In the genomic region with DNA sequence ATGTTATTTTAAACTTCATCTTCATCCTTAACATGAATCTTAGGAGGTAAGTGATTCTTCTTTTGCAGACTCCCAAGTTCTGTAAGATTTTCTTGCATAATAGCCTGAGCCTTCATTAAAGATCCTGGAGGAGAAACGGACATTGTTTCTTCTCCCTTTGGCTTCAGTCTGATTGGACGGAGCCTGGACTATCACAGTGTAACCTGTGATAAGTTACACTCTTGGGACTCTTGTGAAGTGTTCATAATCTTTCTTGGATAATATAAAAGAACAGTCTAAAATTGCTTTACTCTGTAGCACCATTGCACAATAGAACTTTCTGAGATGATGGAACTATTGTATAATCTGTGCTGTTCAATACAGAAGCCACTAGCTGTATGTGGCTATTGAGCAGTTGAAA, we compare ENCODE assay signal across 15 cellular contexts.
A peak's percentile ranks its signal among the peaks of the same experiment; 100 is the strongest.
DNase-seq lines count a peak whose midpoint lies in the region; TF ChIP-seq lines count a peak whose summit lies in the region.
"Had no signal": no experiment of that assay in that cellular context is flagged by ENCODE, and none has a peak within 500 bp of the region (broad histone marks: within the 10 kb centered on the region; RNA-seq: fewer than 3 reads in every experiment).

No MANE protein-coding gene starts in this region.

- TF ChIP-seq CTCF in fibroblast of the aortic adventitia (IDR thresholded peaks at IDR 0.05; ENCODE audit: insufficient read depth, low read length) (no peak), neural progenitor cell (IDR thresholded peaks at IDR 0.05) (no peak), testis (IDR thresholded peaks at IDR 0.05) (no peak)

- no peak overlapping the region for H3K9ac ChIP-seq in neural progenitor cell

- H2AFZ ChIP-seq in neural progenitor cell (replicated peaks): no peak overlapping the region
- H2AFZ ChIP-seq: GM23338 had no signal

- H3K4me1 Mint-ChIP-seq in neural progenitor cell: peaks cover 3% of the 10 kb centered on the region

- H3K9me3 ChIP-seq in neural progenitor cell (ENCODE audit: low read depth): no peaks in the 10 kb centered on the region
- no peaks in the 10 kb centered on the region for H3K9me3 ChIP-seq in testis
- H3K9me3 ChIP-seq: Caco-2 had no signal

- H3K36me3 Mint-ChIP-seq in neural progenitor cell: no peaks in the 10 kb centered on the region

- 46 to 54% methylated on average over 2 of the region's 2 CpGs for WGBS in testis, 2 donors

- no peaks in the 10 kb centered on the region for H3K79me2 ChIP-seq in neural progenitor cell (ENCODE audit: low read depth)

- H3K4me1 ChIP-seq in neural progenitor cell: peaks cover 27% of the 10 kb centered on the region
- no peaks in the 10 kb centered on the region for H3K4me1 ChIP-seq in testis
- H3K4me1 ChIP-seq: Caco-2 had no signal

- no peaks in the 10 kb centered on the region for H4K20me1 ChIP-seq in neural progenitor cell (ENCODE audit: low read depth)

- H3K4me3 ChIP-seq in fibroblast of the aortic adventitia (ENCODE audit: low read depth, low read length) (no peak overlapping the region), neural progenitor cell (no peak overlapping the region), testis (no peak overlapping the region)
- H3K4me3 ChIP-seq: GM12878, GM23338 had no signal

- H3K36me3 ChIP-seq in neural progenitor cell (no peaks in the 10 kb centered on the region), testis (ENCODE audit: low read depth, missing control alignments) (no peaks in the 10 kb centered on the region)

- intact Hi-C loops in testis (cut with DNase I; ENCODE audit: low total_unique reads): no loop called here

- no peaks in the 10 kb centered on the region for H3K9me3 Mint-ChIP-seq in neural progenitor cell
- H3K9me3 Mint-ChIP-seq: CD4-positive, alpha-beta memory T cell; GM23338; H9 had no signal

- H3K4me2 ChIP-seq in neural progenitor cell: peak overlapping the region; percentile 57
- H3K4me2 ChIP-seq: GM23338 had no signal

- H3K27me3 ChIP-seq in neural progenitor cell: no peaks in the 10 kb centered on the region
- H3K27me3 ChIP-seq in testis: no peaks in the 10 kb centered on the region

- no peak overlapping the region for H3K27ac Mint-ChIP-seq in neural progenitor cell
- H3K27ac Mint-ChIP-seq: CD4-positive, alpha-beta memory T cell had no signal

- no peak overlapping the region for H3K4me3 Mint-ChIP-seq in neural progenitor cell
- H3K4me3 Mint-ChIP-seq: CD4-positive, alpha-beta memory T cell; GM23338; H9 had no signal

- H3F3A ChIP-seq in neural progenitor cell (ENCODE audit: low read depth): peaks cover 7% of the 10 kb centered on the region

- H3K27me3 Mint-ChIP-seq in neural progenitor cell (ENCODE audit: insufficient read depth, low read depth): no peaks in the 10 kb centered on the region

- H3K27ac ChIP-seq in neural progenitor cell (peak overlapping the region; percentile 72), testis (no peak overlapping the region)

- DNase-seq in fibroblast of the aortic adventitia (ENCODE audit: low read depth) (peak; percentile 20), neural progenitor cell (ENCODE audit: low spot score) (no peak), testis (peak; percentile 21), middle frontal gyrus (ENCODE audit: extremely low spot score, low spot score) (no peak), MV-4-11 (lab: John Stamatoyannopoulos, UW) (no peak), NCI-H2029 (lab: John Stamatoyannopoulos, UW) (no peak)
- DNase-seq: C1 segment of cervical spinal cord; Caco-2; CD4-positive, alpha-beta memory T cell; DMS79; EL; GDM1; H9 had no signal

- TF ChIP-seq POLR2A in testis (IDR thresholded peaks at IDR 0.05): no peak

Comparison
In these comparisons a context has a peak if more than half of its experiments do, and no peak if none do; other contexts are left out.
1. DNase-seq: peak in fibroblast of the aortic adventitia (single experiment) and testis (single experiment); none in neural progenitor cell (single experiment), middle frontal gyrus (single experiment), MV-4-11 (single experiment) and NCI-H2029 (single experiment).